In genomic region chr4:77158487-77158861, GRCh38 we compare ENCODE assay signal across 8 cellular contexts. TPM values are rescaled to one million over a fixed set of nuclear protein-coding genes. Genes with fewer than 3 reads are reported as not detected.
DNase-seq lines count a peak whose midpoint lies in the region; ATAC-seq and TF ChIP-seq lines count a peak whose summit lies in the region.

No MANE protein-coding gene starts in this region.

- H3K36me3 ChIP-seq in Panc1 (ENCODE audit: control insufficient read depth, insufficient read depth, low read length) (no peaks in the 10 kb centered on the region; the same call in none of the 2 replicates), colonic mucosa (no peaks in the 10 kb centered on the region)

- intact Hi-C loops in Panc1 (cut with micrococcal nuclease; ENCODE audit: unreplicated experiment) (loop anchor here (5.0 kb wide), 1 partner anchor 81 kb away; the partner anchor contains the start of gene CCNI), colonic mucosa (cut with DNase I) (loop anchor here (10.0 kb wide), 1 partner anchor 84 kb away; the partner anchor contains the start of gene CCNI)

- no peak for TF ChIP-seq CTCF in C4-2B (conservative IDR thresholded peaks at IDR 0.05)
- no peak for TF ChIP-seq CTCF in Panc1 (IDR thresholded peaks at IDR 0.05)
- TF ChIP-seq CTCF in colonic mucosa (IDR thresholded peaks at IDR 0.05): no peak
- no peak for TF ChIP-seq CTCF in nephron (IDR thresholded peaks at IDR 0.05; ENCODE audit: unreplicated experiment in 3 of 3)

- H3K36me3 Mint-ChIP-seq in nephron (ENCODE audit: low read depth): peaks cover 39% of the 10 kb centered on the region

- CTCF ChIA-PET in Panc1 (lab: Charles Lee): no interaction called here

- peak overlapping the region; percentile 94 to 98 (median 95) for H3K4me3 Mint-ChIP-seq in nephron

- peaks cover 4% of the 10 kb centered on the region; the same call in 1 of the 2 replicates for H3K4me1 ChIP-seq in Panc1 (ENCODE audit: control insufficient read depth, insufficient read depth, low read length)
- H3K4me1 ChIP-seq in colonic mucosa: no peaks in the 10 kb centered on the region

- H3K9me3 ChIP-seq in Panc1 (ENCODE audit: control insufficient read depth, insufficient read depth, low read depth, low read length) (no peaks in the 10 kb centered on the region), colonic mucosa (no peaks in the 10 kb centered on the region)

- H3K4me3 ChIP-seq in Panc1 (ENCODE audit: low read depth in 2 of 2, low read length in 2 of 2): peak overlapping the region; percentile 69 to 82
- peak overlapping the region; percentile 98 for H3K4me3 ChIP-seq in colonic mucosa

- H3K27me3 ChIP-seq in Panc1 (ENCODE audit: control insufficient read depth, insufficient read depth, low read length) (no peaks in the 10 kb centered on the region), colonic mucosa (no peaks in the 10 kb centered on the region)

- no peak for DNase-seq in Panc1 (ENCODE audit: low read depth, low spot score)
- DNase-seq in colonic mucosa: no peak
- no peak for DNase-seq in cerebellar nuclear complex (lab: John Stamatoyannopoulos, UW)
- no peak for DNase-seq in NCI-H510A treated with DMSO at 0.1 percent for 48 hours (lab: John Stamatoyannopoulos, UW)

- no peaks in the 10 kb centered on the region for H3K9me3 Mint-ChIP-seq in nephron

- H3K27ac Mint-ChIP-seq in nephron: peak overlapping the region; percentile 82 to 100 (median 83)

- H3K9ac ChIP-seq in colonic mucosa (ENCODE audit: low read depth in 2 of 2, low read length in 2 of 2): peak overlapping the region; percentile 90 to 93

- POLR2A ChIA-PET in Panc1 (lab: Charles Lee): no interaction called here

- H3K4me1 Mint-ChIP-seq in nephron: peaks cover 42% of the 10 kb centered on the region

- no peaks in the 10 kb centered on the region for H3K27me3 Mint-ChIP-seq in nephron (ENCODE audit: low read depth)

- in situ Hi-C loops in Panc1 (cut with HindIII; ENCODE audit: low pct_unique_long_range_greater_than_20kb, low sequenced_read_pairs): no loop called here

- BruUV-seq in Panc1 (replicated peaks; lab: Mats Ljungman, UMichigan): no TSS peak

- no peak for ATAC-seq in Panc1
- no peak for ATAC-seq in HG02763 (IDR thresholded peaks at IDR 0.05; ENCODE audit: unreplicated experiment)
- ATAC-seq in GM18868 (IDR thresholded peaks at IDR 0.05; ENCODE audit: unreplicated experiment): no peak

- H3K27ac ChIP-seq in C4-2B: peak overlapping the region; percentile 91
- peak overlapping the region; percentile 59 for H3K27ac ChIP-seq in Panc1 (ENCODE audit: low read length)
- peak overlapping the region; percentile 98 for H3K27ac ChIP-seq in colonic mucosa

RNA-seq across cellular contexts. Expression of gene CCNG2, which starts 1.5 kb away (rescaled TPM):
- total RNA-seq in Panc1 (2021; ENCODE audit: unreplicated experiment): 18.4 TPM
- 21.0 TPM for polyA plus RNA-seq in Panc1 (2012; ENCODE audit: insufficient read length)
- total RNA-seq in colonic mucosa: 100 to 1,000 TPM in 1 of 2 donors, 10 to 100 TPM in 1; 34.0 to 145 TPM
